Comparison of ENCODE assay signal across 18 cellular contexts in genomic region chr11:66912963-66913362, GRCh38. TPM values are rescaled to one million over a fixed set of nuclear protein-coding genes. Genes with fewer than 3 reads are reported as not detected.
A peak's percentile ranks its signal among the peaks of the same experiment; 100 is the strongest.
DNase-seq lines count a peak whose midpoint lies in the region; ATAC-seq and TF ChIP-seq lines count a peak whose summit lies in the region.
"Had no signal": no experiment of that assay in that cellular context is flagged by ENCODE, and none has a peak within 500 bp of the region (broad histone marks: within the 10 kb centered on the region; RNA-seq: fewer than 3 reads in every experiment).

No MANE protein-coding gene starts in this region.

- H2BK12ac ChIP-seq in H9 (ENCODE audit: insufficient read length, low read depth, low read length): no peak overlapping the region

- no peak overlapping the region for H2BK120ac ChIP-seq in H9 (ENCODE audit: low read depth, low read length, poor library complexity, severe bottlenecking)

- H2BK15ac ChIP-seq in H9 (ENCODE audit: low read depth, low read length): no peak overlapping the region

- H3K9ac ChIP-seq in H9 (ENCODE audit: extremely low read depth, insufficient read length, low read length): peak overlapping the region; percentile 9

- no peaks in the 10 kb centered on the region for H3K27me3 Mint-ChIP-seq in H9 (ENCODE audit: low read depth)
- H3K27me3 Mint-ChIP-seq in activated naive CD8-positive, alpha-beta T cell treated with anti-CD3 and anti-CD28 coated beads, Interleukin-2, amount 50 U/mL, for 24 hours: no peaks in the 10 kb centered on the region
- H3K27me3 Mint-ChIP-seq: activated CD8-positive, alpha-beta T cell treated with anti-CD3 and anti-CD28 coated beads for 36 hours; activated T-cell treated with anti-CD3 and anti-CD28 coated beads, Interleukin-2, amount 50 U/mL, for 24 hours; CD4-positive, alpha-beta memory T cell had no signal

- ATAC-seq in activated naive CD8-positive, alpha-beta T cell treated with anti-CD3 and anti-CD28 coated beads, Interleukin-2, amount 50 U/mL, for 24 hours: no peak
- ATAC-seq: activated CD8-positive, alpha-beta T cell treated with anti-CD3 and anti-CD28 coated beads for 36 hours; Panc1 had no signal

- H4K5ac ChIP-seq in H9 (ENCODE audit: insufficient read length, low read depth, low read length): no peak overlapping the region

- H3K56ac ChIP-seq in H9 (ENCODE audit: insufficient read length, low read depth, low read length): no peak overlapping the region

- H3K9me3 Mint-ChIP-seq in H9: no peaks in the 10 kb centered on the region
- H3K9me3 Mint-ChIP-seq in activated naive CD8-positive, alpha-beta T cell treated with anti-CD3 and anti-CD28 coated beads, Interleukin-2, amount 50 U/mL, for 24 hours: no peaks in the 10 kb centered on the region
- H3K9me3 Mint-ChIP-seq: activated CD8-positive, alpha-beta T cell treated with anti-CD3 and anti-CD28 coated beads for 36 hours; activated naive CD4-positive, alpha-beta T cell treated with anti-CD3 and anti-CD28 coated beads for 36 hours; activated T-cell treated with anti-CD3 and anti-CD28 coated beads, Interleukin-2, amount 50 U/mL, for 24 hours; CD4-positive, alpha-beta memory T cell had no signal

- no peaks in the 10 kb centered on the region for H3K23me2 ChIP-seq in H9 (ENCODE audit: insufficient read length, low read depth, low read length, poor library complexity, severe bottlenecking)

- H3K79me1 ChIP-seq in H9 (ENCODE audit: insufficient read depth, low read depth, low read length, poor library complexity, severe bottlenecking): no peaks in the 10 kb centered on the region

- H3K27ac ChIP-seq in H9 (ENCODE audit: insufficient read length, low read depth, low read length) (no peak overlapping the region), angular gyrus (ENCODE audit: low read depth, low read length) (peak overlapping the region; percentile 96)
- H3K27ac ChIP-seq: hepatocyte, SK-N-MC, thoracic aorta had no signal

- peaks cover 48 to 57% of the 10 kb centered on the region in 2 experiments for H3K4me1 Mint-ChIP-seq in H9
- no peaks in the 10 kb centered on the region for H3K4me1 Mint-ChIP-seq in activated naive CD8-positive, alpha-beta T cell treated with anti-CD3 and anti-CD28 coated beads, Interleukin-2, amount 50 U/mL, for 24 hours
- H3K4me1 Mint-ChIP-seq: CD4-positive, alpha-beta memory T cell had no signal

- peaks cover 0 to under 1% (median 0%) of the 10 kb centered on the region in 3 experiments; a peak in 1 of 7 replicates for H3K36me3 Mint-ChIP-seq in H9 (ENCODE audit: insufficient read depth in 1 of 3, low read depth in 3 of 3)
- no peaks in the 10 kb centered on the region for H3K36me3 Mint-ChIP-seq in activated naive CD8-positive, alpha-beta T cell treated with anti-CD3 and anti-CD28 coated beads, Interleukin-2, amount 50 U/mL, for 24 hours (ENCODE audit: low read depth)
- H3K36me3 Mint-ChIP-seq: CD4-positive, alpha-beta memory T cell had no signal

- no peaks in the 10 kb centered on the region for H3K9me3 ChIP-seq in H9 (ENCODE audit: control insufficient read depth, low read depth, low read length)
- H3K9me3 ChIP-seq: thoracic aorta had no signal

- H3K4me3 Mint-ChIP-seq in H9: no peak overlapping the region
- H3K4me3 Mint-ChIP-seq in activated naive CD8-positive, alpha-beta T cell treated with anti-CD3 and anti-CD28 coated beads, Interleukin-2, amount 50 U/mL, for 24 hours: no peak overlapping the region
- H3K4me3 Mint-ChIP-seq: activated CD8-positive, alpha-beta T cell treated with anti-CD3 and anti-CD28 coated beads for 36 hours; activated naive CD4-positive, alpha-beta T cell treated with anti-CD3 and anti-CD28 coated beads for 36 hours; activated T-cell treated with anti-CD3 and anti-CD28 coated beads, Interleukin-2, amount 50 U/mL, for 24 hours; CD4-positive, alpha-beta memory T cell had no signal

- no peaks in the 10 kb centered on the region for H3K79me2 ChIP-seq in H9 (ENCODE audit: insufficient read depth, low read length)
- H3K79me2 ChIP-seq: hepatocyte had no signal

- H3K4ac ChIP-seq in H9 (ENCODE audit: low read depth, low read length): no peak overlapping the region

- WGBS in H9 (ENCODE audit: extremely low coverage, insufficient read length, low lambda C conversion rate): no CpG with 5 or more reads among the region's 10 CpGs

- H3K14ac ChIP-seq in H9 (ENCODE audit: insufficient read depth, low read length): no peak overlapping the region

- no peak overlapping the region for H3K23ac ChIP-seq in H9 (ENCODE audit: insufficient read length, low read depth, low read length)

- H2BK5ac ChIP-seq in H9 (ENCODE audit: insufficient read length, low read length): no peak overlapping the region

- no peak overlapping the region for H3T11ph ChIP-seq in H9 (ENCODE audit: low read length)

- peaks cover 12% of the 10 kb centered on the region; the same call in 1 of the 2 replicates for H3K4me1 ChIP-seq in H9 (ENCODE audit: insufficient read depth, low read length)

- no peaks in the 10 kb centered on the region for H3K27me3 ChIP-seq in H9 (ENCODE audit: insufficient read depth, low read length)
- H3K27me3 ChIP-seq: hepatocyte had no signal

- H2AFZ ChIP-seq in H9 (ENCODE audit: low read length): no peak overlapping the region
- H2AFZ ChIP-seq: hepatocyte had no signal

- TF ChIP-seq CTCF in H9 (conservative IDR thresholded peaks at IDR 0.05): no peak

- no peak overlapping the region for H3K4me2 ChIP-seq in H9 (ENCODE audit: insufficient read depth, insufficient read length, low read length)
- H3K4me2 ChIP-seq: hepatocyte had no signal

- H4K8ac ChIP-seq in H9 (replicated peaks; ENCODE audit: insufficient read length, low read depth, low read length): no peak overlapping the region

- no peak for DNase-seq in H9
- peak in 43 of 51 donors; percentile 18 to 90 (median 64) for DNase-seq in hypothalamus (lab: John Stamatoyannopoulos, UW)
- peak; percentile 98 for DNase-seq in pons (ENCODE audit: low spot score)
- no peak for DNase-seq in activated naive CD8-positive, alpha-beta T cell treated with anti-CD3 and anti-CD28 coated beads, Interleukin-2, amount 50 U/mL, for 24 hours
- DNase-seq in HK-2 (ENCODE audit: unreplicated experiment): no peak
- no peak for DNase-seq in GF-D8 (lab: John Stamatoyannopoulos, UW)
- no peak for DNase-seq in stimulated activated CD4-positive, alpha-beta T cell treated with anti-CD3 and anti-CD28 coated beads, Interleukin-2, amount 100 ng/mL, for 24 hours
- DNase-seq: activated CD8-positive, alpha-beta T cell treated with anti-CD3 and anti-CD28 coated beads for 36 hours; activated naive CD4-positive, alpha-beta T cell treated with anti-CD3 and anti-CD28 coated beads for 36 hours; activated T-cell treated with anti-CD3 and anti-CD28 coated beads, Interleukin-2, amount 50 U/mL, for 24 hours; CD4-positive, alpha-beta memory T cell; NCI-H1417 treated with DMSO at 0.1 percent for 48 hours; stimulated activated CD4-positive, alpha-beta T cell treated with anti-CD3 and anti-CD28 coated beads, Interleukin-12 subunit alpha, Interleukin-12 subunit beta, amount 100 ng/mL, for 4 hours had no signal

- H2BK20ac ChIP-seq in H9 (ENCODE audit: low read depth, low read length, poor library complexity, severe bottlenecking): no peak overlapping the region

- H4K20me1 ChIP-seq in H9 (ENCODE audit: control insufficient read depth, insufficient read depth, insufficient read length): no peaks in the 10 kb centered on the region

- no peak overlapping the region for H2AK5ac ChIP-seq in H9 (ENCODE audit: insufficient read length, low read length)

- peak overlapping the region; percentile 46 for H3K18ac ChIP-seq in H9 (ENCODE audit: insufficient read length, low read depth, low read length)

- no peak overlapping the region for H4K91ac ChIP-seq in H9 (ENCODE audit: insufficient read length, low read depth, low read length)

- peak overlapping the region in 2 of 3 experiments; percentile 93 to 95; a peak in 5 of 7 replicates for H3K27ac Mint-ChIP-seq in H9
- H3K27ac Mint-ChIP-seq in activated naive CD8-positive, alpha-beta T cell treated with anti-CD3 and anti-CD28 coated beads, Interleukin-2, amount 50 U/mL, for 24 hours: no peak overlapping the region
- H3K27ac Mint-ChIP-seq: activated CD8-positive, alpha-beta T cell treated with anti-CD3 and anti-CD28 coated beads for 36 hours; activated naive CD4-positive, alpha-beta T cell treated with anti-CD3 and anti-CD28 coated beads for 36 hours; activated T-cell treated with anti-CD3 and anti-CD28 coated beads, Interleukin-2, amount 50 U/mL, for 24 hours; CD4-positive, alpha-beta memory T cell had no signal

RNA-seq across cellular contexts. Expression of gene PC, which starts 45.2 kb away (rescaled TPM):
- total RNA-seq in H9 (2021): 31.7 and 32.6 TPM in 2 replicates

RNA-seq across cellular contexts. Expression of gene LRFN4, which starts 56.1 kb away (rescaled TPM):
- 65.1 and 66.7 TPM in 2 replicates for total RNA-seq in H9 (2021)

Comparison
In these comparisons a context has a peak if more than half of its experiments do, and no peak if none do; other contexts are left out.
1. DNase-seq: peak in hypothalamus (43 of 51) and pons (single experiment); none in H9 (single experiment), activated naive CD8-positive, alpha-beta T cell treated with anti-CD3 and anti-CD28 coated beads, Interleukin-2, amount 50 U/mL, for 24 hours (single experiment), HK-2 (single experiment), GF-D8 (single experiment) and stimulated activated CD4-positive, alpha-beta T cell treated with anti-CD3 and anti-CD28 coated beads, Interleukin-2, amount 100 ng/mL, for 24 hours (0 of 2).